In the genomic region with DNA sequence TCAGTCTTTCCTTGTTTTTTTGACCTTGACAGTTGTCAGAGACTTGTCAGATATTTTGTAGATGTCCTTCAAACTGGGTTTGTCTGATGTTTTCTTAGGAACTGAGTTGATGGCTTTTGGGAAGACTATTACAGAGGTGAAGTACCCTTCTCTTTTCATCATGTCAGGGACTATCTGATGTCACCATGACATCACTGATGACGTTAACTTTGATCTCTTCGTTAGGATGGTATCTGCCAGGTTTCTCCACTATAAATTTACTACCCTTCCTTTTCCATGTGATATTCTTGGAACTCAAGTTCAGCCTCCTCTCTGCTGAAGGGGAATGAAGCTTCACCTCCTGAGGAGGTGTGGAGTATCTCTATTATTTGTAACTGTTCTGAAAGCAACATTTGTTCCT, we compare ENCODE assay signal across 33 cellular contexts.
"Had no signal": no experiment of that assay in that cellular context is flagged by ENCODE, and none has a peak within 500 bp of the region (broad histone marks: within the 10 kb centered on the region; RNA-seq: fewer than 3 reads in every experiment).

No MANE protein-coding gene starts in this region.

- H3K36me3 ChIP-seq: ascending aorta, Peyer's patch, SJSA1 had no signal

- H3K9me3 ChIP-seq: ascending aorta, body of pancreas, Peyer's patch, SJSA1, SK-N-SH had no signal

- H3K4me3 Mint-ChIP-seq: activated CD4-positive, alpha-beta T cell treated with anti-CD3 and anti-CD28 coated beads, Interleukin-2, amount 10 ng/mL, durations not matched to agents 24 days and 14 days; activated CD8-positive, alpha-beta T cell treated with anti-CD3 and anti-CD28 coated beads for 36 hours; activated naive CD8-positive, alpha-beta T cell treated with anti-CD3 and anti-CD28 coated beads, Interleukin-2, amount 10 ng/mL, durations not matched to agents 7 days and 5 days; activated T-cell treated with anti-CD3 and anti-CD28 coated beads, Interleukin-2, amount 50 U/mL, for 72 hours; activated T-helper 17 cell treated with anti-CD3 and anti-CD28 coated beads, Interleukin-2, amount 50 U/mL, for 72 hours; T-helper 1 cell treated with Interleukin-12 subunit alpha and Interleukin-12 subunit beta and Interleukin-4 antibody, amounts not matched to agents 30 μg/mL and 1 μg/mL, for 36 hours; T-helper 2 cell treated with Interferon-gamma antibody and Interleukin-4, amounts not matched to agents 5 μg/mL and 100 μg/mL, for 36 hours had no signal

- H3K36me3 Mint-ChIP-seq: activated naive CD8-positive, alpha-beta T cell treated with anti-CD3 and anti-CD28 coated beads, Interleukin-2, amount 10 ng/mL, durations not matched to agents 7 days and 5 days had no signal

- H3K27ac Mint-ChIP-seq: activated CD4-positive, alpha-beta T cell treated with anti-CD3 and anti-CD28 coated beads, Interleukin-2, amount 10 ng/mL, durations not matched to agents 24 days and 14 days; activated CD8-positive, alpha-beta T cell treated with anti-CD3 and anti-CD28 coated beads for 36 hours; activated naive CD8-positive, alpha-beta T cell treated with anti-CD3 and anti-CD28 coated beads, Interleukin-2, amount 10 ng/mL, durations not matched to agents 7 days and 5 days; activated T-cell treated with anti-CD3 and anti-CD28 coated beads, Interleukin-2, amount 50 U/mL, for 72 hours; activated T-helper 17 cell treated with anti-CD3 and anti-CD28 coated beads, Interleukin-2, amount 50 U/mL, for 72 hours; T-helper 1 cell treated with Interleukin-12 subunit alpha and Interleukin-12 subunit beta and Interleukin-4 antibody, amounts not matched to agents 30 μg/mL and 1 μg/mL, for 36 hours; T-helper 2 cell treated with Interferon-gamma antibody and Interleukin-4, amounts not matched to agents 5 μg/mL and 100 μg/mL, for 36 hours had no signal

- H3K4me2 ChIP-seq: SK-N-SH had no signal

- H3K27me3 ChIP-seq: ascending aorta, body of pancreas, Peyer's patch, SJSA1 had no signal

- H3K4me1 ChIP-seq: ascending aorta, body of pancreas, Peyer's patch had no signal

- FAIRE-seq: bronchial epithelial cell had no signal

- H3K27me3 Mint-ChIP-seq: activated CD4-positive, alpha-beta T cell treated with anti-CD3 and anti-CD28 coated beads, Interleukin-2, amount 10 ng/mL, durations not matched to agents 24 days and 14 days; activated CD8-positive, alpha-beta T cell treated with anti-CD3 and anti-CD28 coated beads for 36 hours; activated naive CD8-positive, alpha-beta T cell treated with anti-CD3 and anti-CD28 coated beads, Interleukin-2, amount 10 ng/mL, durations not matched to agents 7 days and 5 days; activated T-helper 17 cell treated with anti-CD3 and anti-CD28 coated beads, Interleukin-2, amount 50 U/mL, for 72 hours had no signal

- DNase-seq: activated CD4-positive, alpha-beta T cell treated with anti-CD3 and anti-CD28 coated beads, Interleukin-2, amount 10 ng/mL, durations not matched to agents 24 days and 14 days; activated CD4-positive, alpha-beta T cell treated with anti-CD3 and anti-CD28 coated beads, Interleukin-2, amount 50 U/mL, for 4 hours; activated CD8-positive, alpha-beta T cell treated with anti-CD3 and anti-CD28 coated beads for 36 hours; activated effector memory CD4-positive, alpha-beta T cell treated with anti-CD3 and anti-CD28 coated beads, Interleukin-2, amount 50 U/mL, for 16 hours; activated naive CD4-positive, alpha-beta T cell; activated naive CD4-positive, alpha-beta T cell treated with anti-CD3 and anti-CD28 coated beads, Interleukin-2, amount 50 U/mL, for 16 hours; activated naive CD8-positive, alpha-beta T cell treated with anti-CD3 and anti-CD28 coated beads, Interleukin-2, amount 10 ng/mL, durations not matched to agents 7 days and 5 days; activated T-cell treated with anti-CD3 and anti-CD28 coated beads, Interleukin-2, amount 50 U/mL, for 1 hour; activated T-cell treated with anti-CD3 and anti-CD28 coated beads, Interleukin-2, amount 50 U/mL, for 72 hours; amygdala; body of pancreas; central memory CD4-positive, alpha-beta T cell; Karpas-422; NCI-H1048; NCI-H1105 treated with DMSO at 0.1 percent for 48 hours; NCI-H1436; NCI-H1694; NCI-H1930; NCI-H2081 treated with DMSO at 0.1 percent for 48 hours; NCI-H446 treated with DMSO at 0.1 percent for 48 hours; NCI-H524 treated with DMSO at 0.1 percent for 48 hours; NK-92 treated with Interleukin-12 subunit alpha and Interleukin-12 subunit beta, amount 100 ng/mL, for 24 hours; PC-3; Peyer's patch; RPMI8226; SHP77 treated with DMSO at 0.1 percent for 48 hours; SK-N-SH had no signal

- H3K4me1 Mint-ChIP-seq: activated CD4-positive, alpha-beta T cell treated with anti-CD3 and anti-CD28 coated beads, Interleukin-2, amount 10 ng/mL, durations not matched to agents 24 days and 14 days; activated naive CD8-positive, alpha-beta T cell treated with anti-CD3 and anti-CD28 coated beads, Interleukin-2, amount 10 ng/mL, durations not matched to agents 7 days and 5 days; activated T-helper 17 cell treated with anti-CD3 and anti-CD28 coated beads, Interleukin-2, amount 50 U/mL, for 72 hours had no signal

- H3K9me3 Mint-ChIP-seq: activated CD4-positive, alpha-beta T cell treated with anti-CD3 and anti-CD28 coated beads, Interleukin-2, amount 10 ng/mL, durations not matched to agents 24 days and 14 days; activated CD8-positive, alpha-beta T cell treated with anti-CD3 and anti-CD28 coated beads for 36 hours; activated naive CD8-positive, alpha-beta T cell treated with anti-CD3 and anti-CD28 coated beads, Interleukin-2, amount 10 ng/mL, durations not matched to agents 7 days and 5 days; activated T-cell treated with anti-CD3 and anti-CD28 coated beads, Interleukin-2, amount 50 U/mL, for 72 hours; activated T-helper 17 cell treated with anti-CD3 and anti-CD28 coated beads, Interleukin-2, amount 50 U/mL, for 72 hours; T-helper 1 cell treated with Interleukin-12 subunit alpha and Interleukin-12 subunit beta and Interleukin-4 antibody, amounts not matched to agents 30 μg/mL and 1 μg/mL, for 36 hours; T-helper 2 cell treated with Interferon-gamma antibody and Interleukin-4, amounts not matched to agents 5 μg/mL and 100 μg/mL, for 36 hours had no signal

- ATAC-seq: activated CD8-positive, alpha-beta T cell treated with anti-CD3 and anti-CD28 coated beads for 36 hours; activated T-cell treated with anti-CD3 and anti-CD28 coated beads, Interleukin-2, amount 50 U/mL, for 72 hours; activated T-helper 17 cell treated with anti-CD3 and anti-CD28 coated beads, Interleukin-2, amount 50 U/mL, for 72 hours; body of pancreas; PC-3 had no signal

- H3K27ac ChIP-seq: body of pancreas, Peyer's patch, SJSA1 had no signal

- H3K9ac ChIP-seq: SK-N-SH had no signal

- H3K4me3 ChIP-seq: ascending aorta, body of pancreas, Peyer's patch, SJSA1 had no signal
